ENCODE assay signal across 1 cellular context in genomic region chr15:55915876-55916567, GRCh38.
TF ChIP-seq lines count a peak whose summit lies in the region.

No MANE protein-coding gene starts in this region.

TF ChIP-seq in K562, 482 proteins besides CTCF, POLR2A, EP300 and RAD21 (continued from another document):
- no peak for TF ChIP-seq SNRNP70 (optimal IDR thresholded peaks at IDR 0.05; ENCODE audit: low read depth, low read length)
- TF ChIP-seq CCAR2 (IDR thresholded peaks at IDR 0.05; ENCODE audit: low read depth, low read length) = no peak
- no peak for TF ChIP-seq FOXA3 (CRISPR knock-in tag; conservative IDR thresholded peaks at IDR 0.05 in 1 of 2, IDR thresholded peaks at IDR 0.05 in 1 of 2)
- no peak for TF ChIP-seq EWSR1 (IDR thresholded peaks at IDR 0.05; ENCODE audit: borderline replicate concordance, low read depth, partially characterized antibody)
- TF ChIP-seq TCFL5 (CRISPR knock-in tag; conservative IDR thresholded peaks at IDR 0.05) = no peak
- no peak for TF ChIP-seq CREB1 (IDR thresholded peaks at IDR 0.05)
- no peak for TF ChIP-seq CREB1 (CRISPR knock-in tag; IDR thresholded peaks at IDR 0.05)
- TF ChIP-seq ZNF316 (IDR thresholded peaks at IDR 0.05) = no peak
- no peak for TF ChIP-seq ZZZ3 (IDR thresholded peaks at IDR 0.05)
- TF ChIP-seq ELF2 (CRISPR knock-in tag; IDR thresholded peaks at IDR 0.05) = no peak
